Comparison of ENCODE assay signal across 19 cellular contexts in the genomic region with DNA sequence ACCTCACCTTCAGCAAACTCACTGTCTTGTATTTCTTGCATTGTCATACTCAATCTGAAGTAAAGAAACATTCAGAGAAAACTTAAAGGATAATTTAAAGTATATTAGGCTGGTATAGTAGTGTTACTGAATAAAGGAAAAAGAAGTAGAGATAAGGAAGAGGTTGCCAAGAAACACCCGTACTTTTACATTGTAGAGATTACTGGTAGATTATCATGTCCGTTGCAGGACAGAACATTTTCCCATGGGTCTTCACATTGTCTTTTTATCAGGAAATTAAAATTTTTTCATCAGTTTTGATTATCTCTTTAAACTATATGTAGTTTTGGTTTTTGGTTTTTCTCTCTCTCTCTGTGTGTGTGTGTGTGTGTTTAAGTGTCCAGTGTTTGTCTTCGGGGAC. TPM values are rescaled to one million over a fixed set of nuclear protein-coding genes. Genes with fewer than 3 reads are reported as not detected.
A peak's percentile ranks its signal among the peaks of the same experiment; 100 is the strongest.
DNase-seq lines count a peak whose midpoint lies in the region; ATAC-seq and TF ChIP-seq lines count a peak whose summit lies in the region.
"Had no signal": no experiment of that assay in that cellular context is flagged by ENCODE, and none has a peak within 500 bp of the region (broad histone marks: within the 10 kb centered on the region; RNA-seq: fewer than 3 reads in every experiment).

No MANE protein-coding gene starts in this region.

- H4K20me1 ChIP-seq in OCI-LY1 (ENCODE audit: insufficient read depth, low read length): no peaks in the 10 kb centered on the region

- H3K27ac Mint-ChIP-seq in activated naive CD4-positive, alpha-beta T cell treated with anti-CD3 and anti-CD28 coated beads, Interleukin-2, amount 50 U/mL, for 24 hours: no peak overlapping the region
- no peak overlapping the region for H3K27ac Mint-ChIP-seq in activated naive CD4-positive, alpha-beta T cell treated with anti-CD3 and anti-CD28 coated beads, Interleukin-2, amount 50 U/mL, for 72 hours
- peak overlapping the region; percentile 8 for H3K27ac Mint-ChIP-seq in activated T-helper 1 cell treated with anti-CD3 and anti-CD28 coated beads, Interleukin-12 subunit alpha, Interleukin-12 subunit beta, Interleukin-2, Interleukin-4 antibody, amounts not matched to agents 30 ng/mL and 10 ng/mL and 1 ng/mL, durations not matched to agents 14 hours and 24 hours and 36 hours

- peaks cover 21% of the 10 kb centered on the region for H3F3A ChIP-seq in OCI-LY1 (ENCODE audit: insufficient read depth, low read length)

- H3K9me2 ChIP-seq in OCI-LY1 (ENCODE audit: low read depth, low read length): no peaks in the 10 kb centered on the region

- intact Hi-C loops in activated T-helper 1 cell treated with anti-CD3 and anti-CD28 coated beads, Interleukin-12 subunit alpha, Interleukin-12 subunit beta, Interleukin-2, Interleukin-4 antibody, amounts not matched to agents 30 ng/mL and 10 ng/mL and 1 ng/mL, durations not matched to agents 14 hours and 24 hours and 36 hours (cut with micrococcal nuclease): no loop called here

- H3K4me2 ChIP-seq in OCI-LY1 (ENCODE audit: low read length): peak overlapping the region; percentile 34

- ATAC-seq in activated naive CD4-positive, alpha-beta T cell treated with anti-CD3 and anti-CD28 coated beads, Interleukin-2, amount 50 U/mL, for 72 hours: no peak
- ATAC-seq in HG03565 (IDR thresholded peaks at IDR 0.05; ENCODE audit: unreplicated experiment) (no peak), left lobe of liver (no peak)

- H3K79me2 ChIP-seq in OCI-LY1 (ENCODE audit: insufficient read depth, low read length): no peaks in the 10 kb centered on the region

- no peaks in the 10 kb centered on the region for H3K27me3 Mint-ChIP-seq in activated naive CD4-positive, alpha-beta T cell treated with anti-CD3 and anti-CD28 coated beads, Interleukin-2, amount 50 U/mL, for 24 hours
- H3K27me3 Mint-ChIP-seq in activated T-helper 1 cell treated with anti-CD3 and anti-CD28 coated beads, Interleukin-12 subunit alpha, Interleukin-12 subunit beta, Interleukin-2, Interleukin-4 antibody, amounts not matched to agents 30 ng/mL and 10 ng/mL and 1 ng/mL, durations not matched to agents 14 hours and 24 hours and 36 hours (ENCODE audit: insufficient read depth): no peaks in the 10 kb centered on the region

- H3K9me3 ChIP-seq in OCI-LY1 (ENCODE audit: low read length): no peaks in the 10 kb centered on the region
- H3K9me3 ChIP-seq: SJCRH30 had no signal

- peak overlapping the region; percentile 15 for H3K4me3 Mint-ChIP-seq in activated naive CD4-positive, alpha-beta T cell treated with anti-CD3 and anti-CD28 coated beads, Interleukin-2, amount 50 U/mL, for 24 hours
- H3K4me3 Mint-ChIP-seq in activated T-helper 1 cell treated with anti-CD3 and anti-CD28 coated beads, Interleukin-12 subunit alpha, Interleukin-12 subunit beta, Interleukin-2, Interleukin-4 antibody, amounts not matched to agents 30 ng/mL and 10 ng/mL and 1 ng/mL, durations not matched to agents 14 hours and 24 hours and 36 hours: no peak overlapping the region

- H3K36me3 ChIP-seq in OCI-LY1 (ENCODE audit: insufficient read depth, low read length): peaks cover 18% of the 10 kb centered on the region

- H3K4me1 ChIP-seq in OCI-LY1 (ENCODE audit: insufficient read depth, low read length, severe bottlenecking): peaks cover 89% of the 10 kb centered on the region

- H3K4me3 ChIP-seq in OCI-LY1 (ENCODE audit: low read depth, low read length, poor library complexity, severe bottlenecking): no peak overlapping the region
- H3K4me3 ChIP-seq: SJCRH30 had no signal

- peaks cover 76% of the 10 kb centered on the region for H3K4me1 Mint-ChIP-seq in activated naive CD4-positive, alpha-beta T cell treated with anti-CD3 and anti-CD28 coated beads, Interleukin-2, amount 50 U/mL, for 24 hours
- H3K4me1 Mint-ChIP-seq in activated T-helper 1 cell treated with anti-CD3 and anti-CD28 coated beads, Interleukin-12 subunit alpha, Interleukin-12 subunit beta, Interleukin-2, Interleukin-4 antibody, amounts not matched to agents 30 ng/mL and 10 ng/mL and 1 ng/mL, durations not matched to agents 14 hours and 24 hours and 36 hours (ENCODE audit: low read depth): peaks cover 74% of the 10 kb centered on the region

- DNase-seq in activated naive CD4-positive, alpha-beta T cell treated with anti-CD3 and anti-CD28 coated beads, Interleukin-2, amount 50 U/mL, for 72 hours (ENCODE audit: low spot score in 2 of 2): no peak
- no peak for DNase-seq in activated T-helper 1 cell treated with anti-CD3 and anti-CD28 coated beads, Interleukin-12 subunit alpha, Interleukin-12 subunit beta, Interleukin-2, Interleukin-4 antibody, amounts not matched to agents 30 ng/mL and 10 ng/mL and 1 ng/mL, durations not matched to agents 14 hours and 24 hours and 36 hours (ENCODE audit: low spot score)
- DNase-seq in glomerular visceral epithelial cell (ENCODE audit: extremely low spot score) (no peak), left lobe of liver (ENCODE audit: low spot score) (no peak)
- DNase-seq: 8988T, AML-193, C1 segment of cervical spinal cord, COR-L47, DMS79 treated with DMSO at 0.1 percent for 48 hours, MM.1S, NCI-H1048, NCI-H1417 treated with DMSO at 0.1 percent for 48 hours, NCI-H1930, NCI-H69, SJCRH30 had no signal

- no peak overlapping the region for H2AFZ ChIP-seq in OCI-LY1 (ENCODE audit: low read length)

- H3K27ac ChIP-seq in OCI-LY1 (ENCODE audit: low read depth, low read length, poor library complexity, severe bottlenecking): peak overlapping the region; percentile 96
- H3K27ac ChIP-seq: SJCRH30 had no signal

- peak overlapping the region; percentile 54 for H3K9ac ChIP-seq in OCI-LY1 (ENCODE audit: low read length)

- no peaks in the 10 kb centered on the region for H3K27me3 ChIP-seq in OCI-LY1 (ENCODE audit: insufficient read depth, low read length)
- H3K27me3 ChIP-seq: SJCRH30 had no signal

- no peaks in the 10 kb centered on the region for H3K9me3 Mint-ChIP-seq in activated naive CD4-positive, alpha-beta T cell treated with anti-CD3 and anti-CD28 coated beads, Interleukin-2, amount 50 U/mL, for 24 hours
- peaks cover 0 to 6% of the 10 kb centered on the region in 2 donors for H3K9me3 Mint-ChIP-seq in activated naive CD4-positive, alpha-beta T cell treated with anti-CD3 and anti-CD28 coated beads, Interleukin-2, amount 50 U/mL, for 72 hours
- peaks cover 10% of the 10 kb centered on the region for H3K9me3 Mint-ChIP-seq in activated T-helper 1 cell treated with anti-CD3 and anti-CD28 coated beads, Interleukin-12 subunit alpha, Interleukin-12 subunit beta, Interleukin-2, Interleukin-4 antibody, amounts not matched to agents 30 ng/mL and 10 ng/mL and 1 ng/mL, durations not matched to agents 14 hours and 24 hours and 36 hours

- no peak for TF ChIP-seq CTCF in OCI-LY1 (IDR thresholded peaks at IDR 0.05; ENCODE audit: low read length)

- H3K36me3 Mint-ChIP-seq in activated naive CD4-positive, alpha-beta T cell treated with anti-CD3 and anti-CD28 coated beads, Interleukin-2, amount 50 U/mL, for 24 hours: peaks cover 35% of the 10 kb centered on the region
- peaks cover 29 to 51% of the 10 kb centered on the region in 2 donors for H3K36me3 Mint-ChIP-seq in activated naive CD4-positive, alpha-beta T cell treated with anti-CD3 and anti-CD28 coated beads, Interleukin-2, amount 50 U/mL, for 72 hours
- peaks cover 45% of the 10 kb centered on the region for H3K36me3 Mint-ChIP-seq in activated T-helper 1 cell treated with anti-CD3 and anti-CD28 coated beads, Interleukin-12 subunit alpha, Interleukin-12 subunit beta, Interleukin-2, Interleukin-4 antibody, amounts not matched to agents 30 ng/mL and 10 ng/mL and 1 ng/mL, durations not matched to agents 14 hours and 24 hours and 36 hours (ENCODE audit: low read depth)

RNA-seq across cellular contexts. Expression of a gene that starts 19.9 kb away (rescaled TPM):
- 10 to 100 TPM; 55.0 to 55.4 TPM for total RNA-seq in activated naive CD4-positive, alpha-beta T cell treated with anti-CD3 and anti-CD28 coated beads, Interleukin-2, amount 50 U/mL, for 72 hours
- 22.6 and 23.6 TPM in 2 replicates for total RNA-seq in activated T-helper 1 cell treated with anti-CD3 and anti-CD28 coated beads, Interleukin-12 subunit alpha, Interleukin-12 subunit beta, Interleukin-2, Interleukin-4 antibody, amounts not matched to agents 30 ng/mL and 10 ng/mL and 1 ng/mL, durations not matched to agents 14 hours and 24 hours and 36 hours
- 0.70 TPM for total RNA-seq in left lobe of liver
- total RNA-seq: H1, SJCRH30 had no signal

Comparison
In these comparisons a context has a peak if more than half of its experiments do, and no peak if none do; other contexts are left out.
1. RNA of a gene that starts 19.9 kb away (total RNA-seq): 55.0 to 55.4 TPM in activated naive CD4-positive, alpha-beta T cell treated with anti-CD3 and anti-CD28 coated beads, Interleukin-2, amount 50 U/mL, for 72 hours and 22.6 to 23.6 TPM in activated T-helper 1 cell treated with anti-CD3 and anti-CD28 coated beads, Interleukin-12 subunit alpha, Interleukin-12 subunit beta, Interleukin-2, Interleukin-4 antibody, amounts not matched to agents 30 ng/mL and 10 ng/mL and 1 ng/mL, durations not matched to agents 14 hours and 24 hours and 36 hours; 0.70 TPM in left lobe of liver (single experiment); every median in the first group is over 10 times any median in the second.